In the genomic region with DNA sequence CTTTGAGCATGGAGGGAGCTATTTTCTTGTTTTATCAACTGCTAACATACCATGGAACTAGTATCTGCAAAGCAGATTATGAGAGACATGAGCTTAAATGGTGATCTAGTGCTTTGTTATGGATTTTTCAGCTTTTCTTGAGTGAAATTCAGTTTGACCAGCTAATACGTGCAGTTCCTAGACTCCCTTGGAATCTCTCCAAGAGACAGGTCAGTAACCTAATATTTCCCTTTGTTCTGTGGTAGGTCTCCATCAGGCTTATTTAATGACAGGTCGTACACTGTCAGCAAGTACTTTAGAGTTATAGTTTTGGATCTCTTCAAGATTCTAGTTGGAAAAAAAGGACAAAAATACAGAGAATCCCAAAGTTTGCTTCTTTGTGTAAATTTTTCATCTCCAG, we compare ENCODE assay signal across 25 cellular contexts.
"Had no signal": no experiment of that assay in that cellular context is flagged by ENCODE, and none has a peak within 500 bp of the region (broad histone marks: within the 10 kb centered on the region; RNA-seq: fewer than 3 reads in every experiment).

No MANE protein-coding gene starts in this region.

- H3K4me2 ChIP-seq: neural progenitor cell had no signal

- ATAC-seq: activated CD8-positive, alpha-beta T cell treated with anti-CD3 and anti-CD28 coated beads, Interleukin-2, amount 10 ng/mL, durations not matched to agents 7 days and 5 days; activated naive CD4-positive, alpha-beta T cell treated with anti-CD3 and anti-CD28 coated beads, Interleukin-2, amount 50 U/mL, for 72 hours; body of pancreas; effector memory CD8-positive, alpha-beta T cell; left cardiac atrium; lower lobe of right lung; pancreas; stimulated activated effector memory CD8-positive, alpha-beta T cell treated with anti-CD3 and anti-CD28 coated beads, Interleukin-12 subunit alpha, Interleukin-12 subunit beta, amount 100 ng/mL, for 72 hours; upper lobe of right lung had no signal

- H3K4me1 ChIP-seq: body of pancreas, lower lobe of right lung, neural progenitor cell, pancreas had no signal

- H3K27me3 ChIP-seq: body of pancreas, neural progenitor cell, pancreas, upper lobe of right lung had no signal

- H3K27ac Mint-ChIP-seq: activated CD8-positive, alpha-beta T cell treated with anti-CD3 and anti-CD28 coated beads, Interleukin-2, amount 10 ng/mL, durations not matched to agents 7 days and 5 days; activated naive CD4-positive, alpha-beta T cell treated with anti-CD3 and anti-CD28 coated beads, Interleukin-2, amount 50 U/mL, for 72 hours; effector memory CD8-positive, alpha-beta T cell; neural progenitor cell; stimulated activated effector memory CD8-positive, alpha-beta T cell treated with anti-CD3 and anti-CD28 coated beads, Interleukin-12 subunit alpha, Interleukin-12 subunit beta, amount 100 ng/mL, for 72 hours had no signal

- H3K4me3 ChIP-seq: body of pancreas, lower lobe of right lung, neural progenitor cell, pancreas, thoracic aorta, upper lobe of right lung had no signal

- H3K4me1 Mint-ChIP-seq: central memory CD8-positive, alpha-beta T cell; neural progenitor cell; stimulated activated effector memory CD8-positive, alpha-beta T cell treated with anti-CD3 and anti-CD28 coated beads, Interleukin-12 subunit alpha, Interleukin-12 subunit beta, amount 100 ng/mL, for 72 hours had no signal

- DNase-seq: activated CD4-positive, alpha-beta T cell treated with anti-CD3 and anti-CD28 coated beads for 48 hours; activated CD8-positive, alpha-beta memory T cell treated with anti-CD3 and anti-CD28 coated beads, Interleukin-2, amount 50 U/mL, for 4 hours; activated CD8-positive, alpha-beta T cell treated with anti-CD3 and anti-CD28 coated beads, Interleukin-2, amount 10 ng/mL, durations not matched to agents 7 days and 5 days; activated gamma-delta T cell; activated T-cell treated with anti-CD3 and anti-CD28 coated beads, Interleukin-2, amount 50 U/mL, for 48 hours; amniotic stem cell; body of pancreas; cortex of kidney; effector memory CD8-positive, alpha-beta T cell; foreskin melanocyte; head of caudate nucleus; left cardiac atrium; lower lobe of right lung; midbrain; pancreas; stimulated activated CD4-positive, alpha-beta T cell treated with anti-CD3 and anti-CD28 coated beads, Interleukin-12 subunit alpha, Interleukin-12 subunit beta, amount 100 ng/mL, for 4 hours; stimulated activated CD4-positive, alpha-beta T cell treated with anti-CD3 and anti-CD28 coated beads, Interleukin-2, amount 100 ng/mL, for 24 hours; T-helper 2 cell; upper lobe of right lung had no signal

- H3K9ac ChIP-seq: neural progenitor cell had no signal

- H2AFZ ChIP-seq: neural progenitor cell had no signal

- H3K36me3 Mint-ChIP-seq: stimulated activated effector memory CD8-positive, alpha-beta T cell treated with anti-CD3 and anti-CD28 coated beads, Interleukin-12 subunit alpha, Interleukin-12 subunit beta, amount 100 ng/mL, for 72 hours had no signal

- H3K9me3 ChIP-seq: pancreas, thoracic aorta had no signal

- H3K27ac ChIP-seq: body of pancreas, epithelial cell of prostate, lower lobe of right lung, neural progenitor cell, pancreas, thoracic aorta, upper lobe of right lung had no signal

- H3K36me3 ChIP-seq: lower lobe of right lung, neural progenitor cell, pancreas, thoracic aorta, upper lobe of right lung had no signal

- H3K4me3 Mint-ChIP-seq: activated CD8-positive, alpha-beta T cell treated with anti-CD3 and anti-CD28 coated beads, Interleukin-2, amount 10 ng/mL, durations not matched to agents 7 days and 5 days; central memory CD8-positive, alpha-beta T cell; effector memory CD8-positive, alpha-beta T cell; neural progenitor cell; stimulated activated effector memory CD8-positive, alpha-beta T cell treated with anti-CD3 and anti-CD28 coated beads, Interleukin-12 subunit alpha, Interleukin-12 subunit beta, amount 100 ng/mL, for 72 hours had no signal
